8 cellular contexts compared by ENCODE assay signal in the genomic region with DNA sequence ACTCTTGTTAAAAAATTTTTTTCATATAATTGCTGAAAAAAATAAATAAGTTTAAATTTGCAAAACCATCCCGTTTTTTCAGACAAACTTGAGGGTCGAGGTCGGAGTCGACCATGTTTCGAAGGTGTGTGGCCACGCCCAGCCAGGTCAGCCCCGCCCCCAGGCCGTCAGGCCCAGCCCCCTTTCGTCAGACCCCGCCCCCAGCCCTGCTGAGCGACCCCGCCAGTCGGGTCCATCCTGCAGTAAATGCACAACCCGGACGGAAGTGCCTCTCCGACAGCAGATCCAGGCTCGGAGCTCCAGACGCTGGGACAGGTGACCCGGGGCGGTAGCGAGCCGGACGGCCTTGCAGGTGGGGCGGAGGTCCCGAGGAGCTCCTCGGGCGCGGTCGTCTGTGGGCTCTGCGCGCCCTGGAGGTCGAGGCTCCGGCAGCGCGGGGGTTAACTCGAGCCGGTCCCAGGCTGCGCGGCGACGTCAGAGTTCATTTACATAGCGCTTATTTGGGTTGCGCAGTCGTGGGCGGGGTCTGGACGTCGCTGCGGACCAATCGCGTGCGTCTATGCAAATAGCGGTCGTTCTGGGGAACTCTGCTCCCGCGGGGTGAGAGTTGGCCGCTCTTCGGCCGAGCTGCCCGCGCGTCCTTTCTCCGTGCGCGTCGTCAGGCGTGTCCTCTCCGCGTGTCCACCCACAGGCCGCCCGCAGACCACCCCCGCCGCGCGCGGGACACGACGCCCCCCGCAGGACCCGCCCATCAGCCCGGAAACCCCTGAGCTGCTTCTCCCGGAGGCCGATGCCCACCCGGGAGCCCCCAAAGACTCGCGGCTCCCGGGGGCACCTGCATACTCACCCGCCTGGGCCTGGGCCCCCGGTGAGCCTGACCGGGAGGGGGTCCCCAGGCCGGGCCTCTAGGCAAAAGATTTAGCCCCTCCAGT. TPM values are rescaled to one million over a fixed set of nuclear protein-coding genes. Genes with fewer than 3 reads are reported as not detected.
DNase-seq lines count a peak whose midpoint lies in the region; ATAC-seq and TF ChIP-seq lines count a peak whose summit lies in the region.

A gene with protein sequence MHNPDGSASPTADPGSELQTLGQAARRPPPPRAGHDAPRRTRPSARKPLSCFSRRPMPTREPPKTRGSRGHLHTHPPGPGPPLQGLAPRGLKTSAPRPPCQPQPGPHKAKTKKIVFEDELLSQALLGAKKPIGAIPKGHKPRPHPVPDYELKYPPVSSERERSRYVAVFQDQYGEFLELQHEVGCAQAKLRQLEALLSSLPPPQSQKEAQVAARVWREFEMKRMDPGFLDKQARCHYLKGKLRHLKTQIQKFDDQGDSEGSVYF (plus strand): TSS at position 225 of the 932 bp plus-strand sequence. CDS start 22 bp downstream, at position 247.

- H3K27ac ChIP-seq in AG04450 (ENCODE audit: low read depth, low read length), result peak within 1 kb of the TSS; percentile 47
- peak within 1 kb of the TSS; percentile 87 for H3K27ac ChIP-seq in VCaP
- no peak within 1 kb of the TSS for H3K27ac ChIP-seq in iPS-20b (ENCODE audit: low read length)
- peak within 1 kb of the TSS; percentile 83 for H3K27ac ChIP-seq in skeletal muscle tissue (ENCODE audit: low read depth, low read length)

- ATAC-seq in GM18907 (IDR thresholded peaks at IDR 0.05; ENCODE audit: unreplicated experiment) (peak; percentile 85), HG03139 (IDR thresholded peaks at IDR 0.05; ENCODE audit: unreplicated experiment) (peak; percentile 86)

- in situ Hi-C loops in T47D (cut with HindIII; ENCODE audit: low pct_unique_long_range_greater_than_20kb, low sequenced_read_pairs), result no loop called here

- TF ChIP-seq CTCF in AG04450 (IDR thresholded peaks at IDR 0.05; ENCODE audit: low read depth, low read length) (no peak), VCaP (conservative IDR thresholded peaks at IDR 0.05) (no peak)

- H3K36me3 ChIP-seq in iPS-20b (ENCODE audit: insufficient read depth, low read depth, low read length) (peaks cover 15% of the 10 kb centered on the region), skeletal muscle tissue (ENCODE audit: control insufficient read depth in 3 of 3, insufficient read depth in 3 of 3, low read length in 3 of 3) (peaks cover 5 to 13% (median 7%) of the 10 kb centered on the region in 3 donors)

- H3K4me3 ChIP-seq in AG04450 (ENCODE audit: low read depth, low read length), result peak within 1 kb of the TSS; percentile 82
- peak within 1 kb of the TSS; percentile 71 for H3K4me3 ChIP-seq in iPS-20b (ENCODE audit: low read length)
- peak within 1 kb of the TSS; percentile 82 to 93 (median 89) for H3K4me3 ChIP-seq in skeletal muscle tissue (ENCODE audit: low read length in 3 of 3)

- H3K4me1 ChIP-seq in iPS-20b (ENCODE audit: insufficient read depth, low read length) (no peaks in the 10 kb centered on the region), skeletal muscle tissue (ENCODE audit: control insufficient read depth in 3 of 3, insufficient read depth in 3 of 3, low read length in 3 of 3) (peaks cover 0 to 7% (median 5%) of the 10 kb centered on the region in 3 donors)

- H3K9me3 ChIP-seq in AG04450 (ENCODE audit: control insufficient read depth, insufficient read depth, low read length) (no peaks in the 10 kb centered on the region; the same call in 1 of the 2 replicates), iPS-20b (ENCODE audit: insufficient read depth, low read depth, low read length) (no peaks in the 10 kb centered on the region), skeletal muscle tissue (ENCODE audit: control insufficient read depth in 3 of 3, low read length in 3 of 3) (no peaks in the 10 kb centered on the region)

- DNase-seq in AG04450 (ENCODE audit: low read depth, low spot score), result peak; percentile 92
- DNase-seq in NCI-H2227 (lab: John Stamatoyannopoulos, UW; ENCODE audit: unreplicated experiment), result peak; percentile 94
- DNase-seq in T47D (ENCODE audit: low read depth in 1 of 2, low spot score in 1 of 2), result peak; percentile 81 to 98

- H3K27me3 ChIP-seq in AG04450 (ENCODE audit: control insufficient read depth, insufficient read depth, low read length) (no peaks in the 10 kb centered on the region), iPS-20b (ENCODE audit: insufficient read depth, low read length) (no peaks in the 10 kb centered on the region), skeletal muscle tissue (ENCODE audit: control insufficient read depth in 3 of 3, insufficient read depth in 3 of 3, low read length in 3 of 3) (no peaks in the 10 kb centered on the region)

- CTCF ChIA-PET in AG04450 (lab: Charles Lee), result interaction anchor here (1.0 kb wide), 1 partner anchor 34 kb away, joined by 3 read pairs; no protein-coding TSS in a partner anchor

- H3K9ac ChIP-seq in iPS-20b (ENCODE audit: low read depth, low read length), result peak within 1 kb of the TSS; percentile 71; the same call in 1 of the 2 replicates
- H3K9ac ChIP-seq in skeletal muscle tissue (ENCODE audit: low read depth in 1 of 3, low read length in 3 of 3), result peak within 1 kb of the TSS; percentile 75 to 91 (median 85)

- POLR2A ChIA-PET in AG04450 (lab: Yijun Ruan, JAX), result interaction anchor here (0.6 to 2.2 kb wide), 7 partner anchors 10 to 177 kb away, joined by 3 to 14 read pairs (median 6); partner anchors contain the start of genes BABAM1 and USE1

RNA-seq across cellular contexts. Expression of the gene that starts here (rescaled TPM):
- 4.6 and 6.7 TPM in 2 replicates for polyA plus RNA-seq in AG04450 (2011; rRNA removed)
- 3.4 and 5.0 TPM in 2 replicates for polyA minus RNA-seq in AG04450 (2011; rRNA and poly(A)+ RNA removed)
- total RNA-seq in skeletal muscle tissue, result 4.7 TPM
